In genomic region chr2:119723784-119724467, GRCh38 we compare ENCODE assay signal across 20 cellular contexts. TPM values are rescaled to one million over a fixed set of nuclear protein-coding genes. Genes with fewer than 3 reads are reported as not detected.
A peak's percentile ranks its signal among the peaks of the same experiment; 100 is the strongest.
DNase-seq lines count a peak whose midpoint lies in the region; ATAC-seq and TF ChIP-seq lines count a peak whose summit lies in the region.
"Had no signal": no experiment of that assay in that cellular context is flagged by ENCODE, and none has a peak within 500 bp of the region (broad histone marks: within the 10 kb centered on the region; RNA-seq: fewer than 3 reads in every experiment).

No MANE protein-coding gene starts in this region.

- CTCF ChIA-PET in activated CD4-positive, alpha-beta T cell treated with anti-CD3 and anti-CD28 coated beads for 36 hours (lab: Charles Lee), result interaction anchor here (0.7 kb wide), 1 partner anchor 370 kb away, joined by 3 read pairs; no protein-coding TSS in a partner anchor

- peak; percentile 83 for ATAC-seq in activated CD4-positive, alpha-beta T cell treated with anti-CD3 and anti-CD28 coated beads for 36 hours
- ATAC-seq in foreskin keratinocyte (peak; percentile 34), GM18873 (IDR thresholded peaks at IDR 0.05; ENCODE audit: low FRiP score, unreplicated experiment) (no peak)

- intact Hi-C loops in activated CD4-positive, alpha-beta T cell treated with anti-CD3 and anti-CD28 coated beads for 36 hours (cut with DNase I, micrococcal nuclease), result no loop called here

- peaks cover 13% of the 10 kb centered on the region for H3K4me1 Mint-ChIP-seq in activated CD4-positive, alpha-beta T cell treated with anti-CD3 and anti-CD28 coated beads for 36 hours
- H3K4me1 Mint-ChIP-seq in progenitor cell of endocrine pancreas (ENCODE audit: low read depth), result peaks cover 2% of the 10 kb centered on the region

- no peaks in the 10 kb centered on the region for H3K27me3 ChIP-seq in foreskin keratinocyte
- H3K27me3 ChIP-seq: BE2C, MG63 had no signal

- DNase-seq in activated CD4-positive, alpha-beta T cell treated with anti-CD3 and anti-CD28 coated beads for 36 hours, result peak; percentile 21
- no peak for DNase-seq in activated CD4-positive, alpha-beta T cell treated with anti-CD3 and anti-CD28 coated beads for 48 hours
- peak; percentile 18 for DNase-seq in M059J (ENCODE audit: low read depth)
- no peak for DNase-seq in foreskin keratinocyte
- DNase-seq in progenitor cell of endocrine pancreas (ENCODE audit: low spot score, unreplicated experiment), result no peak
- no peak for DNase-seq in anterior cingulate cortex (lab: John Stamatoyannopoulos, UW)
- DNase-seq in DMS153 (lab: John Stamatoyannopoulos, UW), result no peak
- DNase-seq: activated CD4-positive, alpha-beta T cell treated with anti-CD3 and anti-CD28 coated beads, Interleukin-2, amount 50 U/mL, for 4 hours; amniotic stem cell; BE2C; Caco-2; GOT3; MG63; NCI-H1436; NCI-H526; stimulated activated CD4-positive, alpha-beta T cell treated with anti-CD3 and anti-CD28 coated beads, Interleukin-2, amount 100 ng/mL, for 48 hours; SW 1271 had no signal

- no peaks in the 10 kb centered on the region for H3K27me3 Mint-ChIP-seq in activated CD4-positive, alpha-beta T cell treated with anti-CD3 and anti-CD28 coated beads for 36 hours
- no peaks in the 10 kb centered on the region for H3K27me3 Mint-ChIP-seq in progenitor cell of endocrine pancreas

- H3K9me3 Mint-ChIP-seq in activated CD4-positive, alpha-beta T cell treated with anti-CD3 and anti-CD28 coated beads for 36 hours (ENCODE audit: low read depth), result no peaks in the 10 kb centered on the region
- H3K9me3 Mint-ChIP-seq in progenitor cell of endocrine pancreas (ENCODE audit: low read depth), result no peaks in the 10 kb centered on the region
- H3K9me3 Mint-ChIP-seq: nephron had no signal

- H3K4me3 Mint-ChIP-seq in activated CD4-positive, alpha-beta T cell treated with anti-CD3 and anti-CD28 coated beads for 36 hours, result no peak overlapping the region
- H3K4me3 Mint-ChIP-seq in progenitor cell of endocrine pancreas (ENCODE audit: low read depth), result no peak overlapping the region
- H3K4me3 Mint-ChIP-seq: nephron had no signal

- POLR2A ChIA-PET in activated CD4-positive, alpha-beta T cell treated with anti-CD3 and anti-CD28 coated beads for 36 hours (lab: Charles Lee), result interaction anchor here (0.6 kb wide), 1 partner anchor 562 kb away, joined by 3 read pairs; no protein-coding TSS in a partner anchor

- no peaks in the 10 kb centered on the region for H3K36me3 Mint-ChIP-seq in activated CD4-positive, alpha-beta T cell treated with anti-CD3 and anti-CD28 coated beads for 36 hours (ENCODE audit: low read depth)
- H3K36me3 Mint-ChIP-seq in progenitor cell of endocrine pancreas (ENCODE audit: insufficient read depth), result no peaks in the 10 kb centered on the region

- H3K4me1 ChIP-seq in foreskin keratinocyte, result no peaks in the 10 kb centered on the region
- H3K4me1 ChIP-seq: BE2C had no signal

- no peak overlapping the region for H3K27ac ChIP-seq in foreskin keratinocyte
- H3K27ac ChIP-seq: skin epidermis had no signal

- no peak for TF ChIP-seq CTCF in foreskin keratinocyte (conservative IDR thresholded peaks at IDR 0.05)
- no peak for TF ChIP-seq CTCF in progenitor cell of endocrine pancreas (IDR thresholded peaks at IDR 0.05; ENCODE audit: unreplicated experiment)

- no peak overlapping the region for H3K27ac Mint-ChIP-seq in activated CD4-positive, alpha-beta T cell treated with anti-CD3 and anti-CD28 coated beads for 36 hours
- peak overlapping the region; percentile 8 for H3K27ac Mint-ChIP-seq in progenitor cell of endocrine pancreas

RNA-seq across cellular contexts. Expression of gene PTPN4, which starts 35.8 kb away (rescaled TPM):
- 10 to 100 TPM; 32.4 to 38.0 TPM for total RNA-seq in activated CD4-positive, alpha-beta T cell treated with anti-CD3 and anti-CD28 coated beads for 36 hours
- 10.1 and 12.9 TPM in 2 replicates for total RNA-seq in M059J (2014; rRNA removed; shearing (Covaris generic))
- total RNA-seq in foreskin keratinocyte (24.2 and 25.7 TPM in 2 replicates), progenitor cell of endocrine pancreas (54.2 and 59.1 TPM in 2 replicates)
- polyA plus RNA-seq in foreskin keratinocyte, result 5.7 and 6.8 TPM in 2 replicates

RNA-seq across cellular contexts. Expression of gene TMEM177, which starts 44.9 kb away (rescaled TPM):
- total RNA-seq in activated CD4-positive, alpha-beta T cell treated with anti-CD3 and anti-CD28 coated beads for 36 hours, result 10 to 100 TPM; 13.6 to 15.8 TPM
- 10.3 and 13.3 TPM in 2 replicates for total RNA-seq in M059J (2014; rRNA removed; shearing (Covaris generic))
- total RNA-seq in foreskin keratinocyte (19.8 and 22.2 TPM in 2 replicates), progenitor cell of endocrine pancreas (22.5 and 23.1 TPM in 2 replicates)
- 26.6 and 29.7 TPM in 2 replicates for polyA plus RNA-seq in foreskin keratinocyte

Comparison
In these comparisons a context has a peak if more than half of its experiments do, and no peak if none do; other contexts are left out.
1. DNase-seq: peak in activated CD4-positive, alpha-beta T cell treated with anti-CD3 and anti-CD28 coated beads for 36 hours (single experiment) and M059J (single experiment); none in activated CD4-positive, alpha-beta T cell treated with anti-CD3 and anti-CD28 coated beads for 48 hours (single experiment), foreskin keratinocyte (0 of 2), progenitor cell of endocrine pancreas (single experiment), anterior cingulate cortex (0 of 58) and DMS153 (single experiment).